In the genomic region with DNA sequence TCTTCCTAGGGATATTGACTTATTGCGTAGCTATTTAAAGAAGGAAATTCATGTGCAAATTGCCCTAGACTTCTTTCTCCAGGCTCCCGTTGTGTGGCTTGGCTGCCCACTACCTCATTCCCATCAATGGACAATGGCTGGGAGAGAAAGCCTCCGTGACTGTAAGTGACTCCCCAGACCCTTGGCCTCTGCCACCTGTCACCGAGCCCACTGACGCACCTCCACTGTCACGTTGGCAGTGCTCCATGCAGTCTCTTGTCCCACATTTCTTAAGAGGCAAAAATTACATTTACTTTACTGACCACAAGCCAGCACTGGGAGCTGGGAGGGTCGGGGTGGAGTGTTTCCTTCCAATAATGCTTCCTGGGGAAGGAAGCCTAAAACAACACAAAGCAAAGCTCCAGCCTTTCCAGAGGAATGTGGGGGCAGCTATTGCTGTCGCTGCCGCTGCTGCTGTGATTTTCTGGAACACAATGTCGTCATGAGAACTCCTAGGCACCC, we compare ENCODE assay signal across 9 cellular contexts.
DNase-seq lines count a peak whose midpoint lies in the region; TF ChIP-seq lines count a peak whose summit lies in the region.
"Had no signal": no experiment of that assay in that cellular context is flagged by ENCODE, and none has a peak within 500 bp of the region (broad histone marks: within the 10 kb centered on the region; RNA-seq: fewer than 3 reads in every experiment).

No MANE protein-coding gene starts in this region.

- in situ Hi-C loops in GM13976 (cut with MboI; ENCODE audit: low sequenced_read_pairs, unreplicated experiment), result no loop called here

- peak; percentile 17 to 80 (median 60) for DNase-seq in adrenal gland
- DNase-seq in fibroblast of pulmonary artery (ENCODE audit: low read depth), result peak; percentile 97
- peak; percentile 49 for DNase-seq in ureter (ENCODE audit: low spot score)
- no peak for DNase-seq in HCEC 1CT
- no peak for DNase-seq in GM13976 (ENCODE audit: low spot score)
- DNase-seq in iPS-NIHi7 (ENCODE audit: extremely low spot score), result no peak
- DNase-seq: GF-D8, NCI-H2227 treated with DMSO at 0.1 percent for 48 hours had no signal

- peak overlapping the region; percentile 47 to 61 (median 54) for H3K4me3 Mint-ChIP-seq in nephron

- no peak for TF ChIP-seq POLR2A in adrenal gland (IDR thresholded peaks at IDR 0.05)

- H3K4me1 ChIP-seq in adrenal gland (replicated peaks in 1 of 2), result peaks cover 0 to 21% of the 10 kb centered on the region in 2 donors

- no peaks in the 10 kb centered on the region for H3K27me3 Mint-ChIP-seq in nephron (ENCODE audit: low read depth)

- H3K9me3 ChIP-seq in adrenal gland (replicated peaks in 1 of 3), result no peaks in the 10 kb centered on the region

- H3K4me3 ChIP-seq in adrenal gland (no peak overlapping the region), fibroblast of pulmonary artery (replicated peaks; ENCODE audit: low read depth, low read length) (peak overlapping the region; percentile 3)

- H3K27ac Mint-ChIP-seq in nephron, result peak overlapping the region; percentile 50 to 96 (median 55)

- WGBS in adrenal gland, 4 donors, result 40 to 44% (median 42%) methylated on average over 10 of the region's 10 CpGs

- H3K36me3 ChIP-seq in adrenal gland (replicated peaks in 1 of 2), result no peaks in the 10 kb centered on the region

- peak overlapping the region in 2 of 5 donors; percentile 47 to 73 for H3K27ac ChIP-seq in adrenal gland

- intact Hi-C loops in adrenal gland (cut with DNase I), result no loop called here

- no peaks in the 10 kb centered on the region for H3K27me3 ChIP-seq in adrenal gland

- no peaks in the 10 kb centered on the region for H3K36me3 Mint-ChIP-seq in nephron (ENCODE audit: low read depth)

- H3K4me1 Mint-ChIP-seq in nephron, result peaks cover 38% of the 10 kb centered on the region

- no peak for TF ChIP-seq CTCF in adrenal gland (IDR thresholded peaks at IDR 0.05)
- TF ChIP-seq CTCF in fibroblast of pulmonary artery (IDR thresholded peaks at IDR 0.05; ENCODE audit: low read length, missing control alignments), result no peak
- TF ChIP-seq CTCF in nephron (IDR thresholded peaks at IDR 0.05; ENCODE audit: unreplicated experiment in 3 of 3), result no peak
- no peak for TF ChIP-seq CTCF in GM13976 (IDR thresholded peaks at IDR 0.05; ENCODE audit: borderline replicate concordance, control extremely low read depth, extremely low read depth, insufficient read depth, missing control alignments)

- H3K9me3 Mint-ChIP-seq in nephron, result no peaks in the 10 kb centered on the region

Comparison
In these comparisons a context has a peak if more than half of its experiments do, and no peak if none do; other contexts are left out.
1. DNase-seq: peak in adrenal gland (7 of 7), fibroblast of pulmonary artery (single experiment) and ureter (single experiment); none in HCEC 1CT (single experiment), GM13976 (single experiment) and iPS-NIHi7 (single experiment).